In the genomic region with DNA sequence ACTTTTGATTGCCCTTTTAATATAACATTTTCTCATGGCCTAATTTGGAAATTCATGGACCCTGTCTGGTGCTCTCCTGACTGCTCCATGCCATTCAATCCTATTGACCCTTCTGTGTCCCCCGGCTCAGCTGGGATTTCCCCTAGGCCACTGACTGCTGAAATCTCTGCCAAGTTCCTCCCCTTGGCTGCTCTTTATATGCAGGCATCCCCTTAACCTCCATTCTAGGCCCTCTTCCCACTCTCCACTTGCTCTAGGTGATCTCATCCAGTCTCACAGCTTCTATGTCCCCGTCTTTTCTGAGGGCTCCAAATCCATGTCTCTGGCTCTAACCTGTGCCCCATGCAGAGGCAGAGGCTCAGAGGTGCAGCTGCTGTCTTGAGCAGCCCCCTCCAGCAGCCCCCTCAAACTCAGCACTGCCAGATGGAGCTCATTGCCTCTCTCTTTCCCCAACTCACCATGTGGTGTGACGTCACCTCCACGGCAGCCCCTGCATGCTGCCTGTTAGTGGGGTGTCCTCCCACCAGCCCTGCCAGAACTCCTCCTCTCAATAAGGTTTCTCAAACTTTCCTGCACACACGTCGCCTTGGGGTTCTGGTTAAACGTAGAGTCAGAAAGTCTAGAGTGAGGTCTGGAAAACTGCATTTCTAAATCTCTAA, we compare ENCODE assay signal across 24 cellular contexts. TPM values are rescaled to one million over a fixed set of nuclear protein-coding genes. Genes with fewer than 3 reads are reported as not detected.
"Had no signal": no experiment of that assay in that cellular context is flagged by ENCODE, and none has a peak within 500 bp of the region (broad histone marks: within the 10 kb centered on the region; RNA-seq: fewer than 3 reads in every experiment).

No MANE protein-coding gene starts in this region.

- H3K4me3 ChIP-seq: dorsolateral prefrontal cortex, pancreas, smooth muscle cell, tibial artery, upper lobe of left lung, uterus had no signal

- H3K36me3 Mint-ChIP-seq: immature natural killer cell; stimulated activated effector memory CD8-positive, alpha-beta T cell treated with anti-CD3 and anti-CD28 coated beads, Interleukin-12 subunit alpha, Interleukin-12 subunit beta, amount 100 ng/mL, for 72 hours had no signal

- H3K4me1 Mint-ChIP-seq: immature natural killer cell; stimulated activated effector memory CD8-positive, alpha-beta T cell treated with anti-CD3 and anti-CD28 coated beads, Interleukin-12 subunit alpha, Interleukin-12 subunit beta, amount 100 ng/mL, for 72 hours had no signal

- DNase-seq: cortex of kidney; dorsolateral prefrontal cortex; effector CD8-positive, alpha-beta T cell; foreskin melanocyte; immature natural killer cell; left cardiac atrium; mesendoderm; naive B cell; occipital lobe; pancreas; retina; stimulated activated CD4-positive, alpha-beta T cell treated with anti-CD3 and anti-CD28 coated beads, Interleukin-4, amount 100 ng/mL, for 1 hour; stimulated activated CD8-positive, alpha-beta memory T cell treated with anti-CD3 and anti-CD28 coated beads, Interleukin-4, amount 100 ng/mL, for 48 hours; stimulated activated naive CD8-positive, alpha-beta T cell treated with anti-CD3 and anti-CD28 coated beads, Interleukin-15, Interleukin-2, amounts not matched to agents 100 U/mL and 50 U/mL, for 24 hours; tibial artery; upper lobe of left lung; uterus had no signal

- ATAC-seq: pancreas; stimulated activated effector memory CD8-positive, alpha-beta T cell treated with anti-CD3 and anti-CD28 coated beads, Interleukin-12 subunit alpha, Interleukin-12 subunit beta, amount 100 ng/mL, for 72 hours; stimulated activated naive CD8-positive, alpha-beta T cell treated with anti-CD3 and anti-CD28 coated beads, Interleukin-15, Interleukin-2, amounts not matched to agents 100 U/mL and 50 U/mL, for 24 hours had no signal

- H3K27ac ChIP-seq: dorsolateral prefrontal cortex, pancreas, tibial artery, upper lobe of left lung, uterus had no signal

- H3K27ac Mint-ChIP-seq: immature natural killer cell; nephron; progenitor cell of endocrine pancreas; stimulated activated effector memory CD8-positive, alpha-beta T cell treated with anti-CD3 and anti-CD28 coated beads, Interleukin-12 subunit alpha, Interleukin-12 subunit beta, amount 100 ng/mL, for 72 hours had no signal

- H3K4me3 Mint-ChIP-seq: immature natural killer cell; naive B cell; nephron; stimulated activated effector memory CD8-positive, alpha-beta T cell treated with anti-CD3 and anti-CD28 coated beads, Interleukin-12 subunit alpha, Interleukin-12 subunit beta, amount 100 ng/mL, for 72 hours had no signal

- H3K4me1 ChIP-seq: pancreas, tibial artery, upper lobe of left lung, uterus had no signal

- H3K27me3 ChIP-seq: dorsolateral prefrontal cortex, pancreas, tibial artery, upper lobe of left lung, uterus had no signal

- H3K9me3 ChIP-seq: pancreas, tibial artery, upper lobe of left lung, uterus had no signal

- H3K36me3 ChIP-seq: pancreas, tibial artery, upper lobe of left lung, uterus had no signal

RNA-seq across cellular contexts. Expression of gene FSD2, which starts 6.6 kb away (rescaled TPM):
- total RNA-seq: lung microvascular endothelial cell, progenitor cell of endocrine pancreas, smooth muscle cell, temporal lobe, uterus had no signal
- polyA plus RNA-seq: immature natural killer cell, keratinocyte, smooth muscle cell had no signal
